8 cellular contexts compared by ENCODE assay signal in genomic region chr11:129955282-129955681, GRCh38.
"Had no signal": no experiment of that assay in that cellular context is flagged by ENCODE, and none has a peak within 500 bp of the region (broad histone marks: within the 10 kb centered on the region; RNA-seq: fewer than 3 reads in every experiment).

No MANE protein-coding gene starts in this region.

- H3K9ac ChIP-seq: GM23248 had no signal

- H3K4me1 ChIP-seq: HAP-1 had no signal

- H3K27ac Mint-ChIP-seq: HFFc6, IgD-negative memory B cell had no signal

- H3K27me3 Mint-ChIP-seq: IgD-negative memory B cell had no signal

- H3K27ac ChIP-seq: GM23248, HL-60 had no signal

- DNase-seq: GM23248, GOT3, H7, HFFc6, KBM-7 had no signal

- H3K9me3 ChIP-seq: HAP-1 had no signal

- H3K4me3 Mint-ChIP-seq: HFFc6, IgD-negative memory B cell had no signal

- H3K4me3 ChIP-seq: GM23248, HAP-1 had no signal

- H2AFZ ChIP-seq: GM23248 had no signal

- H3K9me3 Mint-ChIP-seq: HFFc6, IgD-negative memory B cell had no signal
